ENCODE assay signal across 8 cellular contexts in the genomic region with DNA sequence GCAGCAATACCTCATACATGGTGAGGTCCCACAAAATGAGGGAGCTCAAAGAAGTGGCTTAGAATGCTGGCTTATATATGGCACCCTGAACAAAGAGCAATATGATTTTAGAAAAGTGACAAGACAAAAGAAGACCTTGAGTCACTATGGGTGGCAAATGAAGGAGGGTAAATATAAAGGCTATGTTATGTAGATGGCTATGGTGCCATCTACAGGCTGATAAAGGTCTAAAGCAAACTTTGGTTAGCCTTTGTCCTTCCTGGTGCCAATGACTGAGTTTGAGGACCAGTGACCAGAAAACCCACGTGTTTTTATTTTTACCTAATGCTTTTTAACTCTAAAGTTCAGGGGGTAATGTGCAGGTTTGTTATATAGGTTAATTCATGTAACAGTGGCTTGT.
DNase-seq lines count a peak whose midpoint lies in the region; ATAC-seq, FAIRE-seq and TF ChIP-seq lines count a peak whose summit lies in the region.

No MANE protein-coding gene starts in this region.

- no peaks in the 10 kb centered on the region for H3K36me3 ChIP-seq in left lung

- H3K27ac Mint-ChIP-seq in activated CD8-positive, alpha-beta memory T cell treated with anti-CD3 and anti-CD28 coated beads, Interleukin-2, amount 10 ng/mL, durations not matched to agents 7 days and 5 days, result no peak overlapping the region

- no peaks in the 10 kb centered on the region for H3K9me3 ChIP-seq in left lung

- H3K9me3 Mint-ChIP-seq in activated CD8-positive, alpha-beta memory T cell treated with anti-CD3 and anti-CD28 coated beads, Interleukin-2, amount 10 ng/mL, durations not matched to agents 7 days and 5 days (ENCODE audit: low read depth), result no peaks in the 10 kb centered on the region

- no peaks in the 10 kb centered on the region for H3K36me3 Mint-ChIP-seq in activated CD8-positive, alpha-beta memory T cell treated with anti-CD3 and anti-CD28 coated beads, Interleukin-2, amount 10 ng/mL, durations not matched to agents 7 days and 5 days

- no peak for TF ChIP-seq EP300 in Ishikawa (IDR thresholded peaks at IDR 0.05; ENCODE audit: borderline replicate concordance)

- H3K4me3 ChIP-seq in left lung, result no peak overlapping the region

- ATAC-seq in left lung, result peak; percentile 85
- no peak for ATAC-seq in activated CD8-positive, alpha-beta memory T cell treated with anti-CD3 and anti-CD28 coated beads, Interleukin-2, amount 10 ng/mL, durations not matched to agents 7 days and 5 days

- peak; percentile 24 to 37 for TF ChIP-seq CTCF in left lung (IDR thresholded peaks at IDR 0.05)

- peak; percentile 34 for FAIRE-seq in TTC549 (lab: Jason Lieb, UNC)

- peak; percentile 74 for TF ChIP-seq RAD21 in Ishikawa (IDR thresholded peaks at IDR 0.05; ENCODE audit: low read depth)

- H3K27ac ChIP-seq in left lung, result no peak overlapping the region

- peaks cover 16% of the 10 kb centered on the region for H3K27me3 Mint-ChIP-seq in activated CD8-positive, alpha-beta memory T cell treated with anti-CD3 and anti-CD28 coated beads, Interleukin-2, amount 10 ng/mL, durations not matched to agents 7 days and 5 days

- no peaks in the 10 kb centered on the region for H3K4me1 ChIP-seq in left lung

- CTCF ChIA-PET in activated CD8-positive, alpha-beta memory T cell treated with anti-CD3 and anti-CD28 coated beads, Interleukin-2, amount 10 ng/mL, durations not matched to agents 7 days and 5 days (lab: Charles Lee), result interaction anchor here (0.5 to 1.2 kb wide), 5 partner anchors 48 to 326 kb away, joined by 3 to 5 read pairs (median 4); no protein-coding TSS in a partner anchor

- no peaks in the 10 kb centered on the region for H3K4me1 Mint-ChIP-seq in activated CD8-positive, alpha-beta memory T cell treated with anti-CD3 and anti-CD28 coated beads, Interleukin-2, amount 10 ng/mL, durations not matched to agents 7 days and 5 days

- no peak overlapping the region for H3K4me3 Mint-ChIP-seq in activated CD8-positive, alpha-beta memory T cell treated with anti-CD3 and anti-CD28 coated beads, Interleukin-2, amount 10 ng/mL, durations not matched to agents 7 days and 5 days

- no peaks in the 10 kb centered on the region for H3K27me3 ChIP-seq in left lung

- peak; percentile 11 for DNase-seq in NCI-H345 (lab: John Stamatoyannopoulos, UW)
- DNase-seq in NCI-H345 treated with DMSO at 0.1 percent for 48 hours (lab: John Stamatoyannopoulos, UW; ENCODE audit: unreplicated experiment), result no peak
- DNase-seq in left lung, result no peak
- DNase-seq in activated T-cell treated with anti-CD3 and anti-CD28 coated beads, Interleukin-2, amount 50 U/mL, for 48 hours, result no peak
- DNase-seq in activated CD8-positive, alpha-beta memory T cell treated with anti-CD3 and anti-CD28 coated beads, Interleukin-2, amount 10 ng/mL, durations not matched to agents 7 days and 5 days, result no peak
- DNase-seq in NCI-H226, result no peak

- intact Hi-C loops in left lung (cut with DNase I), result no loop called here

TF ChIP-seq in Ishikawa, 13 proteins besides CTCF, POLR2A, EP300 and RAD21:
- TF ChIP-seq YY1 (IDR thresholded peaks at IDR 0.05; ENCODE audit: low read depth) (no peak), TAF1 (IDR thresholded peaks at IDR 0.05; ENCODE audit: low read depth) (no peak), FOXM1 (IDR thresholded peaks at IDR 0.05; ENCODE audit: borderline replicate concordance, low read depth) (no peak), TCF12 (IDR thresholded peaks at IDR 0.05; ENCODE audit: low read depth) (no peak), CEBPB (IDR thresholded peaks at IDR 0.05) (no peak), NFIC (IDR thresholded peaks at IDR 0.05) (no peak)
- TF ChIP-seq, protein P1, sequence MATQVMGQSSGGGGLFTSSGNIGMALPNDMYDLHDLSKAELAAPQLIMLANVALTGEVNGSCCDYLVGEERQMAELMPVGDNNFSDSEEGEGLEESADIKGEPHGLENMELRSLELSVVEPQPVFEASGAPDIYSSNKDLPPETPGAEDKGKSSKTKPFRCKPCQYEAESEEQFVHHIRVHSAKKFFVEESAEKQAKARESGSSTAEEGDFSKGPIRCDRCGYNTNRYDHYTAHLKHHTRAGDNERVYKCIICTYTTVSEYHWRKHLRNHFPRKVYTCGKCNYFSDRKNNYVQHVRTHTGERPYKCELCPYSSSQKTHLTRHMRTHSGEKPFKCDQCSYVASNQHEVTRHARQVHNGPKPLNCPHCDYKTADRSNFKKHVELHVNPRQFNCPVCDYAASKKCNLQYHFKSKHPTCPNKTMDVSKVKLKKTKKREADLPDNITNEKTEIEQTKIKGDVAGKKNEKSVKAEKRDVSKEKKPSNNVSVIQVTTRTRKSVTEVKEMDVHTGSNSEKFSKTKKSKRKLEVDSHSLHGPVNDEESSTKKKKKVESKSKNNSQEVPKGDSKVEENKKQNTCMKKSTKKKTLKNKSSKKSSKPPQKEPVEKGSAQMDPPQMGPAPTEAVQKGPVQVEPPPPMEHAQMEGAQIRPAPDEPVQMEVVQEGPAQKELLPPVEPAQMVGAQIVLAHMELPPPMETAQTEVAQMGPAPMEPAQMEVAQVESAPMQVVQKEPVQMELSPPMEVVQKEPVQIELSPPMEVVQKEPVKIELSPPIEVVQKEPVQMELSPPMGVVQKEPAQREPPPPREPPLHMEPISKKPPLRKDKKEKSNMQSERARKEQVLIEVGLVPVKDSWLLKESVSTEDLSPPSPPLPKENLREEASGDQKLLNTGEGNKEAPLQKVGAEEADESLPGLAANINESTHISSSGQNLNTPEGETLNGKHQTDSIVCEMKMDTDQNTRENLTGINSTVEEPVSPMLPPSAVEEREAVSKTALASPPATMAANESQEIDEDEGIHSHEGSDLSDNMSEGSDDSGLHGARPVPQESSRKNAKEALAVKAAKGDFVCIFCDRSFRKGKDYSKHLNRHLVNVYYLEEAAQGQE (IDR thresholded peaks at IDR 0.05; ENCODE audit: low read depth), result no peak
- TF ChIP-seq, protein P2, sequence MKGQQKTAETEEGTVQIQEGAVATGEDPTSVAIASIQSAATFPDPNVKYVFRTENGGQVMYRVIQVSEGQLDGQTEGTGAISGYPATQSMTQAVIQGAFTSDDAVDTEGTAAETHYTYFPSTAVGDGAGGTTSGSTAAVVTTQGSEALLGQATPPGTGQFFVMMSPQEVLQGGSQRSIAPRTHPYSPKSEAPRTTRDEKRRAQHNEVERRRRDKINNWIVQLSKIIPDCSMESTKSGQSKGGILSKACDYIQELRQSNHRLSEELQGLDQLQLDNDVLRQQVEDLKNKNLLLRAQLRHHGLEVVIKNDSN (IDR thresholded peaks at IDR 0.05), result no peak
